ENCODE assay signal across 21 cellular contexts in genomic region chr14:33404964-33405574, GRCh38.
"Had no signal": no experiment of that assay in that cellular context is flagged by ENCODE, and none has a peak within 500 bp of the region (broad histone marks: within the 10 kb centered on the region; RNA-seq: fewer than 3 reads in every experiment).

No MANE protein-coding gene starts in this region.

- H3K9ac ChIP-seq: parathyroid adenoma had no signal

- H3K9me3 Mint-ChIP-seq: dendritic cell treated with granulocyte-macrophage colony-stimulating factor and Interleukin-4, amounts not matched to agents 40 ng/mL and 50 ng/mL, for 4 days had no signal

- DNase-seq: effector memory CD8-positive, alpha-beta T cell; esophagus squamous epithelium; foreskin fibroblast; glutamatergic neuron; islet precursor cell; natural killer cell; occipital lobe; right lobe of liver; stimulated activated CD4-positive, alpha-beta T cell treated with anti-CD3 and anti-CD28 coated beads, Interleukin-4, amount 100 ng/mL, for 1 hour; stimulated activated CD8-positive, alpha-beta memory T cell treated with anti-CD3 and anti-CD28 coated beads, Interleukin-4, amount 100 ng/mL, for 48 hours; stimulated activated naive CD8-positive, alpha-beta T cell treated with anti-CD3 and anti-CD28 coated beads, Interleukin-15, Interleukin-2, amounts not matched to agents 100 U/mL and 50 U/mL, for 24 hours; thyroid gland had no signal

- H3K4me1 ChIP-seq: esophagus squamous epithelium, gastroesophageal sphincter, parathyroid adenoma, prostate gland, right lobe of liver, suprapubic skin had no signal

- H3K27ac ChIP-seq: esophagus squamous epithelium, gastroesophageal sphincter, parathyroid adenoma, prostate gland, right lobe of liver, suprapubic skin, thyroid gland had no signal

- H3K27me3 Mint-ChIP-seq: dendritic cell treated with granulocyte-macrophage colony-stimulating factor and Interleukin-4, amounts not matched to agents 40 ng/mL and 50 ng/mL, for 4 days; effector memory CD8-positive, alpha-beta T cell had no signal

- H3K36me3 Mint-ChIP-seq: mesothelial cell of epicardium; natural killer cell; stimulated activated effector memory CD8-positive, alpha-beta T cell treated with anti-CD3 and anti-CD28 coated beads, Interleukin-12 subunit alpha, Interleukin-12 subunit beta, amount 100 ng/mL, for 72 hours had no signal

- H3K4me3 Mint-ChIP-seq: dendritic cell treated with granulocyte-macrophage colony-stimulating factor and Interleukin-4, amounts not matched to agents 40 ng/mL and 50 ng/mL, for 4 days; effector memory CD8-positive, alpha-beta T cell; mesothelial cell of epicardium; natural killer cell; stimulated activated effector memory CD8-positive, alpha-beta T cell treated with anti-CD3 and anti-CD28 coated beads, Interleukin-12 subunit alpha, Interleukin-12 subunit beta, amount 100 ng/mL, for 72 hours; type B pancreatic cell had no signal

- H3K27ac Mint-ChIP-seq: dendritic cell treated with granulocyte-macrophage colony-stimulating factor and Interleukin-4, amounts not matched to agents 40 ng/mL and 50 ng/mL, for 4 days; effector memory CD8-positive, alpha-beta T cell; mesothelial cell of epicardium; natural killer cell; stimulated activated effector memory CD8-positive, alpha-beta T cell treated with anti-CD3 and anti-CD28 coated beads, Interleukin-12 subunit alpha, Interleukin-12 subunit beta, amount 100 ng/mL, for 72 hours; type B pancreatic cell had no signal

- ATAC-seq: effector memory CD8-positive, alpha-beta T cell; gastroesophageal sphincter; left lobe of liver; natural killer cell; right lobe of liver; stimulated activated effector memory CD8-positive, alpha-beta T cell treated with anti-CD3 and anti-CD28 coated beads, Interleukin-12 subunit alpha, Interleukin-12 subunit beta, amount 100 ng/mL, for 72 hours; stimulated activated naive CD8-positive, alpha-beta T cell treated with anti-CD3 and anti-CD28 coated beads, Interleukin-15, Interleukin-2, amounts not matched to agents 100 U/mL and 50 U/mL, for 24 hours had no signal

- H3K4me1 Mint-ChIP-seq: natural killer cell; stimulated activated effector memory CD8-positive, alpha-beta T cell treated with anti-CD3 and anti-CD28 coated beads, Interleukin-12 subunit alpha, Interleukin-12 subunit beta, amount 100 ng/mL, for 72 hours had no signal

- H3K27me3 ChIP-seq: esophagus squamous epithelium, gastroesophageal sphincter, right lobe of liver, suprapubic skin, thyroid gland had no signal

- H3K36me3 ChIP-seq: esophagus squamous epithelium, gastroesophageal sphincter, prostate gland, right lobe of liver, suprapubic skin, thyroid gland had no signal

- H3K4me3 ChIP-seq: esophagus squamous epithelium, gastroesophageal sphincter, prostate gland, right lobe of liver, suprapubic skin, thyroid gland had no signal

- H3K9me3 ChIP-seq: prostate gland, right lobe of liver, thyroid gland had no signal
